ENCODE assay signal across 15 cellular contexts in the genomic region with DNA sequence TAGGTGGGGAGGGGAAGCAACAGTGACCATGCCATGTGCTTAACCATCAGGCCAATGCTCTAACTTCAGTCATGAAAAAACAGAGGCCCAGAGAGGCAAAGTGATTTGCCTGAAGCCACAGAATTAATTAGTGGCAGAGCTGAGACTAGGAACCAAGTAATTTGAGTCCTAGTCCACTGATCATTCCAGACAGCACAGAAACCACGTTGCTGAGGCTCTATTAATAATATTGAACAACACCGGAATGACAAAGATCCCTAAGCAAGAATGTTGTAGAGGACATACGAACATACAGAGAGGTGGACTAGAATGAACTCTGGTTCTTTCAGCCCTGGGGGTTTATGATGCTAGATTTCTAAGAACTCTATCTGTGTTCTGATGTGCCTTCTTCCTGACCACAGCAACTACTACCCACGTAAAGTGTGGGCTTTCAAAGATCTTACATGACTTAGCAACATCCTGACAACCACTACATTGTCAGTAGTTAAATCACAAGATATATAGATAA.
DNase-seq lines count a peak whose midpoint lies in the region; ATAC-seq, FAIRE-seq and TF ChIP-seq lines count a peak whose summit lies in the region.
"Had no signal": no experiment of that assay in that cellular context is flagged by ENCODE, and none has a peak within 500 bp of the region (broad histone marks: within the 10 kb centered on the region; RNA-seq: fewer than 3 reads in every experiment).

No MANE protein-coding gene starts in this region.

- ATAC-seq in GM21447 (IDR thresholded peaks at IDR 0.05; ENCODE audit: unreplicated experiment) (peak; percentile 48), GM21825 (IDR thresholded peaks at IDR 0.05; ENCODE audit: unreplicated experiment) (no peak)
- peak; percentile 76 for ATAC-seq in central memory CD8-positive, alpha-beta T cell (replicated peaks; ENCODE audit: extremely low read depth, poor library complexity, severe bottlenecking)
- ATAC-seq: GM23338, left cardiac atrium had no signal

- intact Hi-C loops in MCF 10A (cut with micrococcal nuclease): no loop called here

- no peaks in the 10 kb centered on the region for H3K9me3 Mint-ChIP-seq in central memory CD8-positive, alpha-beta T cell
- no peaks in the 10 kb centered on the region for H3K9me3 Mint-ChIP-seq in MCF 10A (ENCODE audit: unreplicated experiment)
- H3K9me3 Mint-ChIP-seq: CD14-positive monocyte, GM23338 had no signal

- no peaks in the 10 kb centered on the region for H3K27me3 Mint-ChIP-seq in central memory CD8-positive, alpha-beta T cell
- no peaks in the 10 kb centered on the region for H3K27me3 Mint-ChIP-seq in MCF 10A (ENCODE audit: insufficient read depth, unreplicated experiment)

- peak; percentile 54 for FAIRE-seq in GM12891 (lab: Jason Lieb, UNC)

- TF ChIP-seq POLR2A in GM12891 (IDR thresholded peaks at IDR 0.05; ENCODE audit: low read depth, low read length) (no peak), NB4 (IDR thresholded peaks at IDR 0.05; ENCODE audit: extremely low read depth, insufficient read length) (no peak)

- no peaks in the 10 kb centered on the region for H3K4me1 Mint-ChIP-seq in central memory CD8-positive, alpha-beta T cell
- no peaks in the 10 kb centered on the region for H3K4me1 Mint-ChIP-seq in MCF 10A (ENCODE audit: insufficient read depth, unreplicated experiment)
- H3K4me1 Mint-ChIP-seq: GM23338 had no signal

- no peak overlapping the region for H3K4me3 Mint-ChIP-seq in central memory CD8-positive, alpha-beta T cell
- H3K4me3 Mint-ChIP-seq in MCF 10A (ENCODE audit: unreplicated experiment): no peak overlapping the region
- H3K4me3 Mint-ChIP-seq: CD14-positive monocyte, GM23338 had no signal

- peak overlapping the region; percentile 36 for H3K27ac Mint-ChIP-seq in central memory CD8-positive, alpha-beta T cell (ENCODE audit: low read depth)
- H3K27ac Mint-ChIP-seq in MCF 10A (ENCODE audit: low read depth, unreplicated experiment): no peak overlapping the region
- H3K27ac Mint-ChIP-seq: GM23338 had no signal

- POLR2A ChIA-PET in MCF 10A (lab: Yijun Ruan, JAX): no interaction called here

- TF ChIP-seq CTCF in NB4 (IDR thresholded peaks at IDR 0.05; ENCODE audit: low read depth, low read length) (no peak), MCF 10A (IDR thresholded peaks at IDR 0.05; ENCODE audit: unreplicated experiment) (no peak)

- DNase-seq in GM12891 (ENCODE audit: insufficient read length, low spot score): no peak
- DNase-seq in NB4 (ENCODE audit: low read depth): peak; percentile 39
- DNase-seq in central memory CD8-positive, alpha-beta T cell (ENCODE audit: low spot score in 2 of 2): no peak
- no peak for DNase-seq in midbrain (lab: John Stamatoyannopoulos, UW)
- no peak for DNase-seq in MCF 10A (ENCODE audit: unreplicated experiment)
- DNase-seq in retina: no peak
- DNase-seq: activated effector memory CD4-positive, alpha-beta T cell treated with anti-CD3 and anti-CD28 coated beads, Interleukin-2, amount 50 U/mL, for 16 hours; colonic mucosa; left cardiac atrium; NCI-H1048; T-helper 9 cell had no signal

- CTCF ChIA-PET in MCF 10A (lab: Yijun Ruan, JAX): interaction anchor here (0.8 kb wide), 1 partner anchor 10 kb away, joined by 3 read pairs; no protein-coding TSS in a partner anchor

- H3K4me3 ChIP-seq in NB4 (ENCODE audit: low read depth, low read length): no peak overlapping the region
- H3K4me3 ChIP-seq: colonic mucosa, GM23338 had no signal

- H3K36me3 Mint-ChIP-seq in central memory CD8-positive, alpha-beta T cell (ENCODE audit: insufficient read depth): no peaks in the 10 kb centered on the region
- H3K36me3 Mint-ChIP-seq in MCF 10A (ENCODE audit: insufficient read depth, unreplicated experiment): no peaks in the 10 kb centered on the region

- BruUV-seq in MCF 10A (replicated peaks; lab: Mats Ljungman, UMichigan): no TSS peak

TF ChIP-seq in GM12891, 5 proteins besides CTCF, POLR2A, EP300 and RAD21:
- TF ChIP-seq SPI1 (IDR thresholded peaks at IDR 0.05; ENCODE audit: low read depth, low read length) (no peak), POU2F2 (IDR thresholded peaks at IDR 0.05; ENCODE audit: low read depth, low read length) (0 out of 2 replicates have a peak, but pooled peaks have one; percentile 22)
